1 cellular context compared by ENCODE assay signal in the genomic region with DNA sequence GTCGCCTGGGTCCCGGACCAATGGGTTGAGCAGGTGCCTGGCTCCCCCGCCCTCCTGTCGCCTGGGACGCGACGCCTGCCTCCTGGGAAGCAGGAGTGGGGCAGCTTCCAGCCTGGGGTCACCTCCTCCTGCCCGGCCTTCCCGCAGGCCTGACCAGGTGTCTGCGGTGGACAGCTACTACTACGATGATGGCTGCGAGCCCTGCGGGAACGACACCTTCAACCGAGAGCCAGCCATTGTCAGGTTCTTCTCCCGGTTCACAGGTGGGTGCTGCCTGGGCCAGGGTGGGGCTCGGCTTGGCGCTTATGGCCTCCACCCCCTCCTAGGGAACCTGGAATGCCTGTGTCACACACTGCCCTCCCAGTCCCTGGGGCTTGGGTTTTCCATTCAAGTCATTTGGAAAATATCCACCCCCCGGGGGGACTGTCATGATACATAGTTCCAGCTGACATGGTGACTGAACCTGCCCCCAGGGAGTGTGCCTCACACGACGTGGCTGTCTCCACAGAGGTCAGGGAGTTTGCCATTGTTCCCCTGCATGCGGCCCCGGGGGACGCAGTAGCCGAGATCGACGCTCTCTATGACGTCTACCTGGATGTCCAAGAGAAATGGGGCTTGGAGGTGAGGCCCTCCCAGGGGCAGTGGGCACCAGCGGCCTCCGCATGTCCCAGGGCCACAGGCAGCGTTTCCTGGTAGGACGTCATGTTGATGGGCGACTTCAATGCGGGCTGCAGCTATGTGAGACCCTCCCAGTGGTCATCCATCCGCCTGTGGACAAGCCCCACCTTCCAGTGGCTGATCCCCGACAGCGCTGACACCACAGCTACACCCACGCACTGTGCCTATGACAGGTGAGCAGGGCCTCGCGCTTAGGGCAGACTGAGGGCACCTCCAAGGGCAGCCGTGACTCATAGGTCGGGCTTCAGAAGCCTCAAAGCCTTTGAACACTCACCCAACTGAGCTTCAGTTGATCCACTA.
TF ChIP-seq lines count a peak whose summit lies in the region.

No MANE protein-coding gene starts in this region.

TF ChIP-seq in SK-N-SH, 30 proteins besides CTCF, POLR2A, EP300 and RAD21:
- TF ChIP-seq ELF1 (IDR thresholded peaks at IDR 0.05) = no peak
- no peak for TF ChIP-seq RCOR1 (IDR thresholded peaks at IDR 0.05; ENCODE audit: low read length)
- no peak for TF ChIP-seq CHD2 (IDR thresholded peaks at IDR 0.05; ENCODE audit: low read length, partially characterized antibody)
- TF ChIP-seq, protein P1, sequence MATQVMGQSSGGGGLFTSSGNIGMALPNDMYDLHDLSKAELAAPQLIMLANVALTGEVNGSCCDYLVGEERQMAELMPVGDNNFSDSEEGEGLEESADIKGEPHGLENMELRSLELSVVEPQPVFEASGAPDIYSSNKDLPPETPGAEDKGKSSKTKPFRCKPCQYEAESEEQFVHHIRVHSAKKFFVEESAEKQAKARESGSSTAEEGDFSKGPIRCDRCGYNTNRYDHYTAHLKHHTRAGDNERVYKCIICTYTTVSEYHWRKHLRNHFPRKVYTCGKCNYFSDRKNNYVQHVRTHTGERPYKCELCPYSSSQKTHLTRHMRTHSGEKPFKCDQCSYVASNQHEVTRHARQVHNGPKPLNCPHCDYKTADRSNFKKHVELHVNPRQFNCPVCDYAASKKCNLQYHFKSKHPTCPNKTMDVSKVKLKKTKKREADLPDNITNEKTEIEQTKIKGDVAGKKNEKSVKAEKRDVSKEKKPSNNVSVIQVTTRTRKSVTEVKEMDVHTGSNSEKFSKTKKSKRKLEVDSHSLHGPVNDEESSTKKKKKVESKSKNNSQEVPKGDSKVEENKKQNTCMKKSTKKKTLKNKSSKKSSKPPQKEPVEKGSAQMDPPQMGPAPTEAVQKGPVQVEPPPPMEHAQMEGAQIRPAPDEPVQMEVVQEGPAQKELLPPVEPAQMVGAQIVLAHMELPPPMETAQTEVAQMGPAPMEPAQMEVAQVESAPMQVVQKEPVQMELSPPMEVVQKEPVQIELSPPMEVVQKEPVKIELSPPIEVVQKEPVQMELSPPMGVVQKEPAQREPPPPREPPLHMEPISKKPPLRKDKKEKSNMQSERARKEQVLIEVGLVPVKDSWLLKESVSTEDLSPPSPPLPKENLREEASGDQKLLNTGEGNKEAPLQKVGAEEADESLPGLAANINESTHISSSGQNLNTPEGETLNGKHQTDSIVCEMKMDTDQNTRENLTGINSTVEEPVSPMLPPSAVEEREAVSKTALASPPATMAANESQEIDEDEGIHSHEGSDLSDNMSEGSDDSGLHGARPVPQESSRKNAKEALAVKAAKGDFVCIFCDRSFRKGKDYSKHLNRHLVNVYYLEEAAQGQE (IDR thresholded peaks at IDR 0.05; ENCODE audit: low read depth, low read length) = no peak
- TF ChIP-seq, protein P2, sequence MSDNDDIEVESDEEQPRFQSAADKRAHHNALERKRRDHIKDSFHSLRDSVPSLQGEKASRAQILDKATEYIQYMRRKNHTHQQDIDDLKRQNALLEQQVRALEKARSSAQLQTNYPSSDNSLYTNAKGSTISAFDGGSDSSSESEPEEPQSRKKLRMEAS (IDR thresholded peaks at IDR 0.05; ENCODE audit: low read depth) = no peak
- TF ChIP-seq RXRA (IDR thresholded peaks at IDR 0.05; ENCODE audit: borderline replicate concordance, low read depth) = no peak
- TF ChIP-seq TAF1 (IDR thresholded peaks at IDR 0.05; ENCODE audit: borderline replicate concordance, low read depth, low read length) = no peak
- no peak for TF ChIP-seq POLR2AphosphoS5 (IDR thresholded peaks at IDR 0.05; ENCODE audit: low read depth, low read length)
- TF ChIP-seq TEAD4 (IDR thresholded peaks at IDR 0.05; ENCODE audit: borderline replicate concordance, insufficient read depth) = no peak
- TF ChIP-seq, protein P3, sequence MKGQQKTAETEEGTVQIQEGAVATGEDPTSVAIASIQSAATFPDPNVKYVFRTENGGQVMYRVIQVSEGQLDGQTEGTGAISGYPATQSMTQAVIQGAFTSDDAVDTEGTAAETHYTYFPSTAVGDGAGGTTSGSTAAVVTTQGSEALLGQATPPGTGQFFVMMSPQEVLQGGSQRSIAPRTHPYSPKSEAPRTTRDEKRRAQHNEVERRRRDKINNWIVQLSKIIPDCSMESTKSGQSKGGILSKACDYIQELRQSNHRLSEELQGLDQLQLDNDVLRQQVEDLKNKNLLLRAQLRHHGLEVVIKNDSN (IDR thresholded peaks at IDR 0.05; ENCODE audit: borderline replicate concordance, low read depth) = no peak
- TF ChIP-seq GATA2 (CRISPR knock-in tag; IDR thresholded peaks at IDR 0.05) = no peak
- no peak for TF ChIP-seq GABPA (IDR thresholded peaks at IDR 0.05; ENCODE audit: low read depth)
- no peak for TF ChIP-seq TCF12 (IDR thresholded peaks at IDR 0.05)
- TF ChIP-seq FOSL2 (IDR thresholded peaks at IDR 0.05; ENCODE audit: borderline replicate concordance, low read depth) = no peak
- no peak for TF ChIP-seq JUND (IDR thresholded peaks at IDR 0.05)
- no peak for TF ChIP-seq FOXJ3 (CRISPR knock-in tag; IDR thresholded peaks at IDR 0.05)
- TF ChIP-seq RFX5 (IDR thresholded peaks at IDR 0.05; ENCODE audit: low read length) = no peak
- TF ChIP-seq, protein P4, sequence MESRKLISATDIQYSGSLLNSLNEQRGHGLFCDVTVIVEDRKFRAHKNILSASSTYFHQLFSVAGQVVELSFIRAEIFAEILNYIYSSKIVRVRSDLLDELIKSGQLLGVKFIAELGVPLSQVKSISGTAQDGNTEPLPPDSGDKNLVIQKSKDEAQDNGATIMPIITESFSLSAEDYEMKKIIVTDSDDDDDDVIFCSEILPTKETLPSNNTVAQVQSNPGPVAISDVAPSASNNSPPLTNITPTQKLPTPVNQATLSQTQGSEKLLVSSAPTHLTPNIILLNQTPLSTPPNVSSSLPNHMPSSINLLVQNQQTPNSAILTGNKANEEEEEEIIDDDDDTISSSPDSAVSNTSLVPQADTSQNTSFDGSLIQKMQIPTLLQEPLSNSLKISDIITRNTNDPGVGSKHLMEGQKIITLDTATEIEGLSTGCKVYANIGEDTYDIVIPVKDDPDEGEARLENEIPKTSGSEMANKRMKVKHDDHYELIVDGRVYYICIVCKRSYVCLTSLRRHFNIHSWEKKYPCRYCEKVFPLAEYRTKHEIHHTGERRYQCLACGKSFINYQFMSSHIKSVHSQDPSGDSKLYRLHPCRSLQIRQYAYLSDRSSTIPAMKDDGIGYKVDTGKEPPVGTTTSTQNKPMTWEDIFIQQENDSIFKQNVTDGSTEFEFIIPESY (IDR thresholded peaks at IDR 0.05; ENCODE audit: borderline replicate concordance, low read depth) = no peak
- no peak for TF ChIP-seq YY1 (IDR thresholded peaks at IDR 0.05; ENCODE audit: low read depth)
- no peak for TF ChIP-seq NRF1 (IDR thresholded peaks at IDR 0.05; ENCODE audit: low read depth, low read length)
